8 cellular contexts compared by ENCODE assay signal in the genomic region with DNA sequence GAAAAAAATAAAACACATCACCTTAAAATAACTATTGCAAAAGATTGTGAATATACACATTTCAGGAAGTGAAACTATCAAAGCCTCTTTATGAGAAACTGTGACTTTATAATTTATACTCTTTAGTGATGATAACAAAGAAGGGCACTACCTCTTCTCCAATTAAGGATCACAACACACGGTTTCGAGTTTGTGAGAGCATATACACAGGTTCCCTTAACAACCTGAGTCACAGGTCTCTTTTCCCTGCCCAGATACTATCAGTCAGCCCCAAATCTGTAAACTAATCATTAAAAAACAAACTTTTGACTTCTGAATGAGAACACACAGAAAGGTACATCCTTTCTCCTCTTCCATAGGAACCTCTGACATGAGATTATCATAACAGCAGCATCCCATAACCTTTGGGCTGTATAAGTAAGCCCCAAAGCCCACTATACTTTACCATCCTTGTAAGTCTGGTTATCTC. TPM values are rescaled to one million over a fixed set of nuclear protein-coding genes. Genes with fewer than 3 reads are reported as not detected.
DNase-seq lines count a peak whose midpoint lies in the region; ATAC-seq and TF ChIP-seq lines count a peak whose summit lies in the region.

No MANE protein-coding gene starts in this region.

- TF ChIP-seq CTCF in right atrium auricular region (IDR thresholded peaks at IDR 0.05) = no peak
- no peak for TF ChIP-seq CTCF in right lobe of liver (IDR thresholded peaks at IDR 0.05)
- no peak for TF ChIP-seq CTCF in A673 (conservative IDR thresholded peaks at IDR 0.05; ENCODE audit: low read depth, low read length)

- H3K4me1 ChIP-seq in right atrium auricular region (peaks cover 0 to 9% of the 10 kb centered on the region in 2 donors), right lobe of liver (peaks cover 4 to 29% (median 7%) of the 10 kb centered on the region in 4 donors), A673 (ENCODE audit: insufficient read depth, low read length, poor library complexity, severe bottlenecking) (peaks cover 24% of the 10 kb centered on the region)

- BruUV-seq in A673 (replicated peaks; lab: Mats Ljungman, UMichigan) = no TSS peak

- peak overlapping the region; percentile 86 to 90 for H3K27ac Mint-ChIP-seq in T-cell

- H3K4me1 Mint-ChIP-seq in T-cell = peaks cover 59 to 62% (median 61%) of the 10 kb centered on the region in 3 donors

- POLR2A ChIA-PET in T-cell (lab: Charles Lee) (interaction anchor here (0.6 to 1.0 kb wide), 6 partner anchors 44 to 462 kb away, joined by 3 to 18 read pairs (median 5); partner anchors contain the start of gene PTPN2 (in 1 of the 2)), A673 (lab: Charles Lee; ENCODE audit: low non-redundant PET) (no interaction called here)

- H3K27me3 Mint-ChIP-seq in T-cell = no peaks in the 10 kb centered on the region

- CTCF ChIA-PET in T-cell (lab: Charles Lee) (interaction anchor here in 1 of 2 donors (0.5 to 1.5 kb wide), 4 partner anchors 28 to 1288 kb away, joined by 3 to 9 read pairs (median 3); partner anchors contain the start of gene PTPN2), A673 (lab: Charles Lee) (no interaction called here)

- no peak for TF ChIP-seq POLR2A in right lobe of liver (IDR thresholded peaks at IDR 0.05)

- WGBS in right lobe of liver (ENCODE audit: insufficient coverage, low coverage, low lambda C conversion rate, missing lambda C conversion rate) = 29% methylated on average over 2 of the region's 2 CpGs

- no peaks in the 10 kb centered on the region for H3K9me3 ChIP-seq in right atrium auricular region
- no peaks in the 10 kb centered on the region for H3K9me3 ChIP-seq in right lobe of liver
- no peaks in the 10 kb centered on the region for H3K9me3 ChIP-seq in A673 (ENCODE audit: low read depth, low read length, poor library complexity, severe bottlenecking)

- no peak for DNase-seq in Right ventricle myocardium superior
- DNase-seq in right atrium auricular region (ENCODE audit: low spot score) = no peak
- peak in 1 of 34 experiments; percentile 6 for DNase-seq in T-cell
- no peak for DNase-seq in right lobe of liver
- no peak for DNase-seq in A673 (ENCODE audit: low spot score)
- no peak for DNase-seq in hypothalamus (lab: John Stamatoyannopoulos, UW)
- no peak for DNase-seq in ecto neural progenitor cell (ENCODE audit: low spot score)

- ATAC-seq in Right ventricle myocardium superior (ENCODE audit: poor library complexity) (peak; percentile 48), HG03108 (IDR thresholded peaks at IDR 0.05; ENCODE audit: unreplicated experiment) (peak; percentile 35), T-cell (replicated peaks in 1 of 4) (peak; percentile 45 to 57 (median 51)), right lobe of liver (peak; percentile 11 to 60 (median 32))

- peak overlapping the region; percentile 68 to 71 (median 70) for H3K4me3 Mint-ChIP-seq in T-cell

- no peaks in the 10 kb centered on the region for H3K9me3 Mint-ChIP-seq in T-cell

- H3K36me3 ChIP-seq in right atrium auricular region (peaks cover 7% of the 10 kb centered on the region), right lobe of liver (no peaks in the 10 kb centered on the region), A673 (ENCODE audit: insufficient read depth, low read length, poor library complexity, severe bottlenecking) (no peaks in the 10 kb centered on the region)

- H3K27ac ChIP-seq in right atrium auricular region = peak overlapping the region in 1 of 2 donors; percentile 15
- peak overlapping the region; percentile 46 to 89 (median 86) for H3K27ac ChIP-seq in right lobe of liver
- H3K27ac ChIP-seq in A673 (ENCODE audit: low read depth, low read length, poor library complexity, severe bottlenecking) = no peak overlapping the region

- intact Hi-C loops in Right ventricle myocardium superior (cut with DNase I) (no loop called here), right lobe of liver (cut with DNase I) (no loop called here), A673 (cut with micrococcal nuclease; ENCODE audit: unreplicated experiment) (no loop called here)

- H3K4me3 ChIP-seq in right atrium auricular region (no peak overlapping the region), right lobe of liver (no peak overlapping the region), A673 (ENCODE audit: low read depth, low read length, poor library complexity, severe bottlenecking) (no peak overlapping the region)

- H3K36me3 Mint-ChIP-seq in T-cell = peaks cover 32% of the 10 kb centered on the region

- no peaks in the 10 kb centered on the region for H3K27me3 ChIP-seq in right atrium auricular region
- H3K27me3 ChIP-seq in right lobe of liver = no peaks in the 10 kb centered on the region
- H3K27me3 ChIP-seq in A673 (replicated peaks; ENCODE audit: insufficient read depth, low read depth, low read length, poor library complexity) = no peaks in the 10 kb centered on the region

RNA-seq across cellular contexts. Expression of gene PTPN2, which starts 44.9 kb away (rescaled TPM):
- total RNA-seq in Right ventricle myocardium superior = 9.5 TPM
- total RNA-seq in right atrium auricular region = 10 to 100 TPM; 13.2 to 14.3 TPM
- 10 to 100 TPM; 44.8 to 78.4 (median 57.2) TPM for total RNA-seq in T-cell
- total RNA-seq in right lobe of liver = 10 to 100 TPM in 5 of 6 experiments, 1 to 10 TPM in 1; 7.5 to 41.1 (median 14.7) TPM
- 35.8 and 44.7 TPM in 2 replicates for total RNA-seq in A673 (2021)
